Comparison of ENCODE assay signal across 8 cellular contexts in the genomic region with DNA sequence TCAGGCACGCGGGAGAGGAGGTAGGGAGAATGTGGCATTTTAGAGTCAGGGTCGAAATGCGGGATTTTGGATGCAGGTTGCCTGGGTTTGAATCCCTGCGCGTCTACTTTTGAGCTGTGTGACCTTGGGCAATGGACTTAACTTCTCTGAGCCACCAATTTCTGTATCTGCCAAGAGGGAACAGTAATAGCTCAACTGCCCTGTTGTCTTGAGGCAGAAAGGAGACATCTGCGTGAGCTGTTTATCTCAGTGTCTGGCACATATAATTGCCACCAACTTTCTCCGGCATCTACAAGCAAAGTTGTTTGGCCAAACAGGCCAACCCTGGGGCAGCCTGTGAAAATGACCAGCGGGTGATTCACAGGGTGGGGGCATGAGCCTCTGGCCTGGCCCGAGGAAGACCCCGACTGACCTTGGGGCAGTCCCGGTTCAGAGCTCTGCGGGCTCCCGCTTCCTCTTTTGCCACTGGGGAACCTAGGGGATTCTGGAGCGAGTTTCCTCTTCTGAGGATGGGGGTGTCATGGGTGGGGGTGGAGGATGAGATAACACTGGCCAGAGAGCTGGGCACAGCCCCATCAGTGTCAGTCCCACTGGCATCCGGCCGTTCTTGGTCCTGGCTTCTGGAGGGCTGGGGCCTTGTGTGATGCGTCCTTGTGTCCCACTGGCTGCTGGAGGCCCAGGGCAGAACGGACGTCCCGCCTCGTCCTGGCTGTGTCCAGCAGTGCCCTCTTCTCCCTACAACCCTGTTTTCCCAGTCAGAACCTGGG. TPM values are rescaled to one million over a fixed set of nuclear protein-coding genes. Genes with fewer than 3 reads are reported as not detected.
DNase-seq lines count a peak whose midpoint lies in the region; ATAC-seq and TF ChIP-seq lines count a peak whose summit lies in the region.

No MANE protein-coding gene starts in this region.

- no peak for TF ChIP-seq CTCF in activated B cell treated with CpG ODN at 0.5 μM for 24 hours (IDR thresholded peaks at IDR 0.05)
- no peak for TF ChIP-seq CTCF in parathyroid adenoma (IDR thresholded peaks at IDR 0.05)

- CTCF ChIA-PET in activated CD8-positive, alpha-beta memory T cell treated with anti-CD3 and anti-CD28 coated beads, Interleukin-2, amount 10 ng/mL, durations not matched to agents 7 days and 5 days (lab: Charles Lee) = interaction anchor here (1.3 to 1.9 kb wide), 2 partner anchors 138 to 705 kb away, joined by 5 to 6 read pairs; no protein-coding TSS in a partner anchor
- CTCF ChIA-PET in activated B cell treated with CpG ODN at 0.5 μM for 24 hours (lab: Charles Lee) = interaction anchor here (0.9 to 1.4 kb wide), 4 partner anchors 20 to 128 kb away, joined by 3 to 8 read pairs (median 4); no protein-coding TSS in a partner anchor

- H3K79me2 ChIP-seq in parathyroid adenoma = no peaks in the 10 kb centered on the region

- H3K4me1 Mint-ChIP-seq in activated CD8-positive, alpha-beta memory T cell treated with anti-CD3 and anti-CD28 coated beads, Interleukin-2, amount 10 ng/mL, durations not matched to agents 7 days and 5 days = peaks cover 57% of the 10 kb centered on the region
- H3K4me1 Mint-ChIP-seq in activated B cell treated with CpG ODN at 0.5 μM for 24 hours = peaks cover 80% of the 10 kb centered on the region

- H3K27me3 Mint-ChIP-seq in activated CD8-positive, alpha-beta memory T cell treated with anti-CD3 and anti-CD28 coated beads, Interleukin-2, amount 10 ng/mL, durations not matched to agents 7 days and 5 days = peaks cover 12% of the 10 kb centered on the region
- no peaks in the 10 kb centered on the region for H3K27me3 Mint-ChIP-seq in activated B cell treated with CpG ODN at 0.5 μM for 24 hours

- ATAC-seq in activated CD8-positive, alpha-beta memory T cell treated with anti-CD3 and anti-CD28 coated beads, Interleukin-2, amount 10 ng/mL, durations not matched to agents 7 days and 5 days = no peak
- ATAC-seq in activated B cell treated with CpG ODN at 0.5 μM for 24 hours (ENCODE audit: low read depth) (peak; percentile 23), Right ventricle myocardium superior (ENCODE audit: poor library complexity) (peak; percentile 30), GM21529 (IDR thresholded peaks at IDR 0.05; ENCODE audit: unreplicated experiment) (no peak), GM18505 (IDR thresholded peaks at IDR 0.05; ENCODE audit: unreplicated experiment) (no peak), HG03469 (IDR thresholded peaks at IDR 0.05; ENCODE audit: unreplicated experiment) (no peak)

- intact Hi-C loops in activated B cell treated with CpG ODN at 0.5 μM for 24 hours (cut with micrococcal nuclease) = loop anchor here (1.0 to 10.0 kb wide), 7 partner anchors 9 to 795 kb away; partner anchors contain the start of genes CIITA, LITAF and RSL1D1
- intact Hi-C loops in Right ventricle myocardium superior (cut with DNase I) = no loop called here

- H3K36me3 Mint-ChIP-seq in activated CD8-positive, alpha-beta memory T cell treated with anti-CD3 and anti-CD28 coated beads, Interleukin-2, amount 10 ng/mL, durations not matched to agents 7 days and 5 days = no peaks in the 10 kb centered on the region
- peaks cover 9% of the 10 kb centered on the region for H3K36me3 Mint-ChIP-seq in activated B cell treated with CpG ODN at 0.5 μM for 24 hours (ENCODE audit: low read depth)

- H3K9me3 ChIP-seq in parathyroid adenoma (ENCODE audit: control insufficient read depth, low read length) = no peaks in the 10 kb centered on the region

- H3K27ac ChIP-seq in parathyroid adenoma = peak overlapping the region; percentile 49

- H3K4me1 ChIP-seq in parathyroid adenoma = peaks cover 9% of the 10 kb centered on the region

- no peak overlapping the region for H3K9ac ChIP-seq in parathyroid adenoma

- no peak for DNase-seq in activated CD8-positive, alpha-beta memory T cell treated with anti-CD3 and anti-CD28 coated beads, Interleukin-2, amount 10 ng/mL, durations not matched to agents 7 days and 5 days
- DNase-seq in activated CD8-positive, alpha-beta memory T cell treated with anti-CD3 and anti-CD28 coated beads for 24 hours = no peak
- DNase-seq in activated B cell treated with CpG ODN at 0.5 μM for 24 hours = peak; percentile 61
- peak; percentile 74 for DNase-seq in Right ventricle myocardium superior

- no peaks in the 10 kb centered on the region for H3K9me3 Mint-ChIP-seq in activated CD8-positive, alpha-beta memory T cell treated with anti-CD3 and anti-CD28 coated beads, Interleukin-2, amount 10 ng/mL, durations not matched to agents 7 days and 5 days (ENCODE audit: low read depth)
- H3K9me3 Mint-ChIP-seq in activated B cell treated with CpG ODN at 0.5 μM for 24 hours = no peaks in the 10 kb centered on the region

- H3K36me3 ChIP-seq in parathyroid adenoma (ENCODE audit: control insufficient read depth, insufficient read depth, low read length) = no peaks in the 10 kb centered on the region

- peak overlapping the region; percentile 83 for H2AFZ ChIP-seq in parathyroid adenoma

- POLR2A ChIA-PET in activated B cell treated with CpG ODN at 0.5 μM for 24 hours (lab: Charles Lee) = interaction anchor here (0.7 to 3.7 kb wide), 20 partner anchors 10 to 728 kb away, joined by 3 to 32 read pairs (median 3); partner anchors contain the start of genes DEXI, LITAF, TXNDC11 and ZC3H7A

- no peaks in the 10 kb centered on the region for H3K27me3 ChIP-seq in parathyroid adenoma (ENCODE audit: control insufficient read depth, insufficient read depth, low read length)

- H3K4me2 ChIP-seq in parathyroid adenoma (ENCODE audit: low read length) = peak overlapping the region; percentile 83

- TF ChIP-seq POLR2A in GM18505 (IDR thresholded peaks at IDR 0.05; ENCODE audit: borderline replicate concordance, extremely low read depth, insufficient read depth, insufficient read length) = no peak

- H3K4me3 Mint-ChIP-seq in activated CD8-positive, alpha-beta memory T cell treated with anti-CD3 and anti-CD28 coated beads, Interleukin-2, amount 10 ng/mL, durations not matched to agents 7 days and 5 days = peak overlapping the region; percentile 64
- peak overlapping the region; percentile 90 for H3K4me3 Mint-ChIP-seq in activated B cell treated with CpG ODN at 0.5 μM for 24 hours

- H3K27ac Mint-ChIP-seq in activated CD8-positive, alpha-beta memory T cell treated with anti-CD3 and anti-CD28 coated beads, Interleukin-2, amount 10 ng/mL, durations not matched to agents 7 days and 5 days = peak overlapping the region; percentile 56
- peak overlapping the region; percentile 89 for H3K27ac Mint-ChIP-seq in activated B cell treated with CpG ODN at 0.5 μM for 24 hours

- H3K4me3 ChIP-seq in parathyroid adenoma (ENCODE audit: low read depth, low read length) = peak overlapping the region; percentile 68

RNA-seq across cellular contexts. Expression of gene SNN, which starts 1.3 kb away (rescaled TPM):
- total RNA-seq in activated CD8-positive, alpha-beta memory T cell treated with anti-CD3 and anti-CD28 coated beads, Interleukin-2, amount 10 ng/mL, durations not matched to agents 7 days and 5 days = 1 to 10 TPM; 3.0 to 4.0 TPM
- total RNA-seq in activated B cell treated with CpG ODN at 0.5 μM for 24 hours = 31.9 and 32.1 TPM in 2 replicates
- total RNA-seq in Right ventricle myocardium superior = 28.3 TPM

Comparison
In these comparisons a context has a peak if more than half of its experiments do, and no peak if none do; other contexts are left out.
1. ATAC-seq: peak in activated B cell treated with CpG ODN at 0.5 μM for 24 hours (single experiment) and Right ventricle myocardium superior (single experiment); none in activated CD8-positive, alpha-beta memory T cell treated with anti-CD3 and anti-CD28 coated beads, Interleukin-2, amount 10 ng/mL, durations not matched to agents 7 days and 5 days (single experiment), GM21529 (single experiment), GM18505 (single experiment) and HG03469 (single experiment).
2. DNase-seq: peak in activated B cell treated with CpG ODN at 0.5 μM for 24 hours (single experiment) and Right ventricle myocardium superior (single experiment); none in activated CD8-positive, alpha-beta memory T cell treated with anti-CD3 and anti-CD28 coated beads, Interleukin-2, amount 10 ng/mL, durations not matched to agents 7 days and 5 days (single experiment) and activated CD8-positive, alpha-beta memory T cell treated with anti-CD3 and anti-CD28 coated beads for 24 hours (single experiment).